25 cellular contexts compared by ENCODE assay signal in genomic region chr9:16832101-16832500, GRCh38. TPM values are rescaled to one million over a fixed set of nuclear protein-coding genes. Genes with fewer than 3 reads are reported as not detected.
DNase-seq lines count a peak whose midpoint lies in the region; ATAC-seq and TF ChIP-seq lines count a peak whose summit lies in the region.
"Had no signal": no experiment of that assay in that cellular context is flagged by ENCODE, and none has a peak within 500 bp of the region (broad histone marks: within the 10 kb centered on the region; RNA-seq: fewer than 3 reads in every experiment).

No MANE protein-coding gene starts in this region.

- H3K27me3 Mint-ChIP-seq in mesothelial cell of epicardium (ENCODE audit: low read depth), result no peaks in the 10 kb centered on the region
- H3K27me3 Mint-ChIP-seq: CD4-positive, alpha-beta memory T cell; CD4-positive, CD25-positive, alpha-beta regulatory T cell; CD8-positive, alpha-beta memory T cell had no signal

- peaks cover 7% of the 10 kb centered on the region for H3K9me3 Mint-ChIP-seq in mesothelial cell of epicardium

- 0 out of 2 replicates have a peak overlapping the region, but pooled peaks have one; percentile 42 for H3K27ac ChIP-seq in SK-N-MC
- H3K27ac ChIP-seq: BLaER1 had no signal

- no peak overlapping the region for H3K4me3 Mint-ChIP-seq in mesothelial cell of epicardium
- H3K4me3 Mint-ChIP-seq: CD14-positive monocyte; CD4-positive, alpha-beta memory T cell; CD4-positive, CD25-positive, alpha-beta regulatory T cell; CD8-positive, alpha-beta memory T cell had no signal

- no peaks in the 10 kb centered on the region for H3K9me3 ChIP-seq in SK-N-MC (ENCODE audit: low read depth, low read length)
- H3K9me3 ChIP-seq: BE2C had no signal

- CTCF ChIA-PET in GM10248 (lab: Yijun Ruan, JAX), result interaction anchor here (1.0 kb wide), 1 partner anchor 11 kb away, joined by 3 read pairs; no protein-coding TSS in a partner anchor

- H3K27ac Mint-ChIP-seq in mesothelial cell of epicardium, result peak overlapping the region; percentile 22
- H3K27ac Mint-ChIP-seq: CD14-positive monocyte; CD4-positive, alpha-beta memory T cell; CD4-positive, CD25-positive, alpha-beta regulatory T cell; CD8-positive, alpha-beta memory T cell had no signal

- DNase-seq in SK-N-MC (ENCODE audit: low read depth, low spot score) (no peak), amniotic epithelial cell (ENCODE audit: low read depth) (peak; percentile 34), fibroblast of mammary gland (ENCODE audit: low read depth) (peak; percentile 51), mesothelial cell of epicardium (ENCODE audit: low spot score in 2 of 2, unreplicated experiment in 2 of 2) (no peak), mucosa of gallbladder (ENCODE audit: low spot score) (no peak), GM10248 (ENCODE audit: extremely low spot score) (no peak), NCI-H1694 (lab: John Stamatoyannopoulos, UW) (no peak)
- DNase-seq: 8988T; ACHN; BE2C; C1 segment of cervical spinal cord; CD4-positive, alpha-beta memory T cell; CD4-positive, CD25-positive, alpha-beta regulatory T cell; CD8-positive, alpha-beta memory T cell; COR-L47; DMS 273 treated with DMSO at 0.1 percent for 48 hours; DMS153; DMS53; DMS79; DND-41; EL; GDM1 had no signal

- peaks cover 52% of the 10 kb centered on the region for H3K4me1 Mint-ChIP-seq in mesothelial cell of epicardium
- H3K4me1 Mint-ChIP-seq: CD14-positive monocyte; CD4-positive, alpha-beta memory T cell; CD4-positive, CD25-positive, alpha-beta regulatory T cell; CD8-positive, alpha-beta memory T cell had no signal

- no peak for TF ChIP-seq CTCF in fibroblast of mammary gland (conservative IDR thresholded peaks at IDR 0.05; ENCODE audit: control insufficient read depth, insufficient read depth, low read depth, low read length)
- no peak for TF ChIP-seq CTCF in mesothelial cell of epicardium (IDR thresholded peaks at IDR 0.05; ENCODE audit: unreplicated experiment)
- no peak for TF ChIP-seq CTCF in GM10248 (IDR thresholded peaks at IDR 0.05; ENCODE audit: control extremely low read depth, extremely low read depth, low read depth, missing control alignments)

- H3K36me3 ChIP-seq in SK-N-MC (ENCODE audit: insufficient read depth, low read length), result no peaks in the 10 kb centered on the region
- H3K36me3 ChIP-seq: BE2C, BLaER1 had no signal

- no peak overlapping the region for H3K4me3 ChIP-seq in SK-N-MC
- H3K4me3 ChIP-seq in fibroblast of mammary gland (ENCODE audit: control insufficient read depth, low read depth, low read length), result no peak overlapping the region
- H3K4me3 ChIP-seq: BLaER1 had no signal

- peaks cover 3% of the 10 kb centered on the region for H3K36me3 Mint-ChIP-seq in mesothelial cell of epicardium
- H3K36me3 Mint-ChIP-seq: CD14-positive monocyte; CD4-positive, alpha-beta memory T cell; CD4-positive, CD25-positive, alpha-beta regulatory T cell; CD8-positive, alpha-beta memory T cell had no signal

- no peak for ATAC-seq in HG02571 (IDR thresholded peaks at IDR 0.05; ENCODE audit: unreplicated experiment)

- POLR2A ChIA-PET in GM10248 (lab: Yijun Ruan, JAX), result no interaction called here

- no peak overlapping the region for H3K9ac ChIP-seq in SK-N-MC (ENCODE audit: insufficient read length)
- H3K9ac ChIP-seq: BLaER1 had no signal

RNA-seq across cellular contexts. Expression of gene BNC2, which starts 38.4 kb away (rescaled TPM):
- total RNA-seq in mesothelial cell of epicardium (45.1 to 52.1 TPM (median 46.4 TPM) in 3 replicates), mucosa of gallbladder (52.0 TPM)
- total RNA-seq: CD4-positive, alpha-beta memory T cell; CD4-positive, CD25-positive, alpha-beta regulatory T cell had no signal

Comparison
In these comparisons a context has a peak if more than half of its experiments do, and no peak if none do; other contexts are left out.
1. DNase-seq: peak in amniotic epithelial cell (single experiment) and fibroblast of mammary gland (single experiment); none in SK-N-MC (single experiment), mesothelial cell of epicardium (0 of 2), mucosa of gallbladder (single experiment), GM10248 (single experiment) and NCI-H1694 (single experiment).